In the genomic region with DNA sequence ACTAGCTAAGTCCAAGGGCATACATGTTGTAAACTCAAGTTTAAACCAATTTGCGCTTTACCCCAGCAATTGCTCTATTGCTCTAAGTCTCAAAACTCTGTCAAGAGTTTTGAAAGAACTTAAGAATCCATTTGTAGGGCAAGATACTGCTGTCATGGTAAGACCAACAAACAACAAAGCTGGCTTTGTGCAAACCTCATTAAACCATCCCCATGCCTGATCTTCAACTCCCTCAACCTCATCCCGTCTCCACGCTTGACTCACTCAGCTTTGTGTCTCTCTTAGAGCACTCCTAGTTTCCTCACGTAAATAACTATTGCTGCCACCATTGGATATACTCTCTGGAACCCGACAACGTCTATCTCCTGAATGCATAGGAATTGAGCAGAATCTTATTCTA, we compare ENCODE assay signal across 19 cellular contexts.
"Had no signal": no experiment of that assay in that cellular context is flagged by ENCODE, and none has a peak within 500 bp of the region (broad histone marks: within the 10 kb centered on the region; RNA-seq: fewer than 3 reads in every experiment).

No MANE protein-coding gene starts in this region.

- ATAC-seq: effector memory CD8-positive, alpha-beta T cell; foreskin keratinocyte; gastrocnemius medialis; heart right ventricle; left cardiac atrium; left lung; left ventricle myocardium superior; lower lobe of right lung; naive thymus-derived CD4-positive, alpha-beta T cell had no signal

- H3K4me3 Mint-ChIP-seq: dendritic cell treated with granulocyte-macrophage colony-stimulating factor and Interleukin-4, amounts not matched to agents 40 ng/mL and 50 ng/mL, for 4 days; effector memory CD8-positive, alpha-beta T cell; endodermal cell; mesothelial cell of epicardium; naive thymus-derived CD4-positive, alpha-beta T cell had no signal

- H3K4me1 Mint-ChIP-seq: endodermal cell; mesothelial cell of epicardium; naive thymus-derived CD4-positive, alpha-beta T cell had no signal

- DNase-seq: colonic mucosa; cortex of kidney; effector CD8-positive, alpha-beta T cell; effector memory CD8-positive, alpha-beta T cell; endodermal cell; foreskin keratinocyte; gastrocnemius medialis; glutamatergic neuron; head of caudate nucleus; heart right ventricle; hippocampal formation; left cardiac atrium; left lung; left ventricle myocardium superior; lower lobe of right lung; mesenchymal stem cell; naive thymus-derived CD4-positive, alpha-beta T cell had no signal

- H3K27me3 Mint-ChIP-seq: dendritic cell treated with granulocyte-macrophage colony-stimulating factor and Interleukin-4, amounts not matched to agents 40 ng/mL and 50 ng/mL, for 4 days had no signal

- H3K9me3 Mint-ChIP-seq: dendritic cell treated with granulocyte-macrophage colony-stimulating factor and Interleukin-4, amounts not matched to agents 40 ng/mL and 50 ng/mL, for 4 days; effector memory CD8-positive, alpha-beta T cell; endodermal cell; mesothelial cell of epicardium; naive thymus-derived CD4-positive, alpha-beta T cell had no signal

- H3K27ac Mint-ChIP-seq: dendritic cell treated with granulocyte-macrophage colony-stimulating factor and Interleukin-4, amounts not matched to agents 40 ng/mL and 50 ng/mL, for 4 days; effector memory CD8-positive, alpha-beta T cell; endodermal cell; mesothelial cell of epicardium; naive thymus-derived CD4-positive, alpha-beta T cell had no signal

- H3K36me3 Mint-ChIP-seq: mesothelial cell of epicardium; naive thymus-derived CD4-positive, alpha-beta T cell had no signal
